8 cellular contexts compared by ENCODE assay signal in the genomic region with DNA sequence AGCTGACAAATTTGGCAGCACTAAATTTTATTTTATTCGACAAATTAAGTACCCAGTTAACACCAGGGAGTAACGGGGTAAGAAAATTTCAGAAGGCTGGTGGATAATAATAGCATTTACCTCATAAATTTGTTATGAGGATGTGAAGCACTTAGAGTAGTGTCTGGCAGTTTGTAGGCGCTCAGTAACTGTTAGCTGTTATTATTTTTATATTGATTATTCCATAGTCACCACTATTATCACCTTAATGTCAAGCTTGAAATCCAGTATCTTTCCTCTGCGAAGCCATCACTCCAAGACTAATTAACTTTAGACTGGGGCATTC. TPM values are rescaled to one million over a fixed set of nuclear protein-coding genes. Genes with fewer than 3 reads are reported as not detected.
DNase-seq lines count a peak whose midpoint lies in the region; ATAC-seq, FAIRE-seq and TF ChIP-seq lines count a peak whose summit lies in the region.

No MANE protein-coding gene starts in this region.

- peak overlapping the region; percentile 93 for H3K4me3 Mint-ChIP-seq in CD8-positive, alpha-beta T cell

- dilution Hi-C loops in keratinocyte (cut with MboI; ENCODE audit: extremely low pct_ligation_motif_present, low sequenced_read_pairs) = no loop called here

- no peak for TF ChIP-seq CTCF in CD8-positive, alpha-beta T cell (IDR thresholded peaks at IDR 0.05)
- TF ChIP-seq CTCF in keratinocyte (optimal IDR thresholded peaks at IDR 0.05 in 1 of 3, IDR thresholded peaks at IDR 0.05 in 1 of 3, conservative IDR thresholded peaks at IDR 0.05 in 1 of 3; ENCODE audit: extremely low read depth in 1 of 3, insufficient read depth in 2 of 3, low read length in 3 of 3) (no peak), tibial artery (IDR thresholded peaks at IDR 0.05) (no peak), GM10266 (IDR thresholded peaks at IDR 0.05; ENCODE audit: control insufficient read depth, insufficient read depth, low read depth, missing control alignments) (no peak)

- CTCF ChIA-PET in CD8-positive, alpha-beta T cell (lab: Charles Lee) = interaction anchor here (0.5 to 3.4 kb wide), 7 partner anchors 9 to 795 kb away, joined by 3 to 29 read pairs (median 4); partner anchors contain the start of gene STK17A

- no peaks in the 10 kb centered on the region for H3K9me3 ChIP-seq in CD8-positive, alpha-beta T cell (ENCODE audit: low read length)
- H3K9me3 ChIP-seq in keratinocyte (ENCODE audit: control insufficient read depth, low read depth, low read length) (no peaks in the 10 kb centered on the region), tibial artery (no peaks in the 10 kb centered on the region)

- peaks cover 38% of the 10 kb centered on the region for H3K4me1 Mint-ChIP-seq in CD8-positive, alpha-beta T cell (ENCODE audit: low read depth)

- peak overlapping the region; percentile 70 for H3K27ac ChIP-seq in CD8-positive, alpha-beta T cell (ENCODE audit: low read depth, low read length)
- H3K27ac ChIP-seq in keratinocyte (ENCODE audit: control insufficient read depth, insufficient read depth, low read length) (peak overlapping the region; percentile 85), tibial artery (peak overlapping the region; percentile 72 to 78)

- peak overlapping the region; percentile 83 for H3K4me2 ChIP-seq in keratinocyte (ENCODE audit: control insufficient read depth, extremely low read depth, insufficient read depth, low read depth, low read length)

- H3K4me1 ChIP-seq in CD8-positive, alpha-beta T cell (ENCODE audit: insufficient read depth, low read length) = peaks cover 31% of the 10 kb centered on the region
- peaks cover 4% of the 10 kb centered on the region for H3K4me1 ChIP-seq in keratinocyte (ENCODE audit: control insufficient read depth, extremely low read depth, insufficient read depth, low read length)
- H3K4me1 ChIP-seq in tibial artery = peaks cover 0 to 20% (median 7%) of the 10 kb centered on the region in 4 donors

- H3K4me3 ChIP-seq in CD8-positive, alpha-beta T cell (ENCODE audit: low read depth, low read length) = peak overlapping the region; percentile 81
- H3K4me3 ChIP-seq in keratinocyte (ENCODE audit: control insufficient read depth in 2 of 3, extremely low read depth in 1 of 3, insufficient read depth in 2 of 3, low read depth in 1 of 3, low read length in 3 of 3) (peak overlapping the region; percentile 58 to 90 (median 84)), tibial artery (peak overlapping the region; percentile 68 to 71)

- no peaks in the 10 kb centered on the region for H3K36me3 ChIP-seq in CD8-positive, alpha-beta T cell (ENCODE audit: insufficient read depth, low read length)
- no peaks in the 10 kb centered on the region for H3K36me3 ChIP-seq in keratinocyte (ENCODE audit: control insufficient read depth in 2 of 2, extremely low read depth in 1 of 2, insufficient read depth in 2 of 2, low read length in 2 of 2)
- no peaks in the 10 kb centered on the region for H3K36me3 ChIP-seq in tibial artery

- H3K27ac Mint-ChIP-seq in CD8-positive, alpha-beta T cell = peak overlapping the region; percentile 90
- H3K27ac Mint-ChIP-seq in activated naive CD4-positive, alpha-beta T cell treated with anti-CD3 and anti-CD28 coated beads, Interleukin-2, amount 50 U/mL, for 72 hours = peak overlapping the region; percentile 81 to 92

- POLR2A ChIA-PET in CD8-positive, alpha-beta T cell (lab: Charles Lee) = interaction anchor here (1.0 to 1.7 kb wide), 7 partner anchors 24 to 798 kb away, joined by 3 to 6 read pairs (median 4); partner anchors contain the start of genes BLVRA, MRPL32, PSMA2 and STK17A

- no peaks in the 10 kb centered on the region for H3K27me3 Mint-ChIP-seq in CD8-positive, alpha-beta T cell (ENCODE audit: low read depth)

- H3K9me1 ChIP-seq in keratinocyte (ENCODE audit: control insufficient read depth, extremely low read depth, insufficient read depth, low read length) = no peaks in the 10 kb centered on the region

- H3K27me3 ChIP-seq in CD8-positive, alpha-beta T cell (ENCODE audit: insufficient read depth, low read length) = no peaks in the 10 kb centered on the region
- no peaks in the 10 kb centered on the region for H3K27me3 ChIP-seq in keratinocyte (ENCODE audit: control insufficient read depth, extremely low read depth, insufficient read depth, low read length)
- no peaks in the 10 kb centered on the region for H3K27me3 ChIP-seq in tibial artery

- intact Hi-C loops in CD8-positive, alpha-beta T cell (cut with DNase I, micrococcal nuclease) = loop anchor here (1.0 to 10.0 kb wide), 10 partner anchors 28 to 1785 kb away; partner anchors contain the start of genes BLVRA (in 2 of the 2), STK17A (in 2 of the 2), UBE2D4 (in 2 of the 2) and MRPL32 (in 1 of the 2)
- intact Hi-C loops in tibial artery (cut with DNase I; ENCODE audit: low total_unique reads) = loop anchor here (5.0 to 10.0 kb wide), 2 partner anchors 107 to 195 kb away; partner anchors contain the start of gene UBE2D4

- no peak for ATAC-seq in CD8-positive, alpha-beta T cell
- ATAC-seq in HG02840 (IDR thresholded peaks at IDR 0.05; ENCODE audit: low FRiP score, unreplicated experiment) = peak; percentile 4
- ATAC-seq in activated naive CD4-positive, alpha-beta T cell treated with anti-CD3 and anti-CD28 coated beads, Interleukin-2, amount 50 U/mL, for 72 hours = no peak

- peak overlapping the region; percentile 91 for H3K9ac ChIP-seq in keratinocyte (ENCODE audit: control insufficient read depth, extremely low read depth, insufficient read depth, low read length)

- no peak for FAIRE-seq in keratinocyte (lab: Jason Lieb, UNC)

- H4K20me1 ChIP-seq in keratinocyte (ENCODE audit: control insufficient read depth, extremely low read depth, insufficient read depth, low read length) = no peaks in the 10 kb centered on the region

- peaks cover 41% of the 10 kb centered on the region for H3K79me2 ChIP-seq in keratinocyte (ENCODE audit: control insufficient read depth, insufficient read depth, low read length)

- no peaks in the 10 kb centered on the region for H3K9me3 Mint-ChIP-seq in CD8-positive, alpha-beta T cell
- no peaks in the 10 kb centered on the region for H3K9me3 Mint-ChIP-seq in activated naive CD4-positive, alpha-beta T cell treated with anti-CD3 and anti-CD28 coated beads, Interleukin-2, amount 50 U/mL, for 72 hours

- no peak for DNase-seq in CD8-positive, alpha-beta T cell
- no peak for DNase-seq in activated naive CD4-positive, alpha-beta T cell treated with anti-CD3 and anti-CD28 coated beads, Interleukin-2, amount 50 U/mL, for 72 hours (ENCODE audit: low spot score in 2 of 2)
- no peak for DNase-seq in keratinocyte (ENCODE audit: low read depth, low spot score)
- DNase-seq in tibial artery = no peak
- no peak for DNase-seq in GM10266 (ENCODE audit: extremely low spot score)
- no peak for DNase-seq in activated gamma-delta T cell treated with Interleukin-2 at 50 U/mL for 16 hours
- no peak for DNase-seq in DMS 273 (lab: John Stamatoyannopoulos, UW; ENCODE audit: unreplicated experiment)

- H2AFZ ChIP-seq in keratinocyte (ENCODE audit: control insufficient read depth, low read length) = peak overlapping the region; percentile 94

- H3K36me3 Mint-ChIP-seq in CD8-positive, alpha-beta T cell = peaks cover 7% of the 10 kb centered on the region
- H3K36me3 Mint-ChIP-seq in activated naive CD4-positive, alpha-beta T cell treated with anti-CD3 and anti-CD28 coated beads, Interleukin-2, amount 50 U/mL, for 72 hours = peaks cover 15 to 16% of the 10 kb centered on the region in 2 donors

RNA-seq across cellular contexts. Expression of gene COA1, which starts 0.6 kb away (rescaled TPM):
- total RNA-seq in CD8-positive, alpha-beta T cell = 10 to 100 TPM; 95.8 to 96.7 TPM
- 10 to 100 TPM; 31.9 to 72.4 TPM for total RNA-seq in activated naive CD4-positive, alpha-beta T cell treated with anti-CD3 and anti-CD28 coated beads, Interleukin-2, amount 50 U/mL, for 72 hours
- polyA plus RNA-seq in keratinocyte = 24.6 to 32.2 TPM (median 26.6 TPM) in 3 replicates
- 11.1 TPM for polyA plus RNA-seq in keratinocyte (2011; ENCODE audit: low read depth)
- polyA plus RNA-seq in keratinocyte (2011; cell fraction: cytosol; rRNA removed) = 18.9 and 21.6 TPM in 2 replicates
- polyA plus RNA-seq in keratinocyte (2011; cell fraction: nucleus; rRNA removed) = 27.1 and 29.8 TPM in 2 replicates
- polyA plus RNA-seq in keratinocyte (2012; ENCODE audit: low replicate concordance) = 36.7 and 42.2 TPM in 2 replicates
- polyA minus RNA-seq in keratinocyte = 12.6 to 45.9 TPM (median 34.2 TPM) in 3 replicates
- 13.8 TPM for polyA minus RNA-seq in keratinocyte (2011; cell fraction: cytosol; rRNA and poly(A)+ RNA removed)
- 32.8 and 46.3 TPM in 2 replicates for polyA minus RNA-seq in keratinocyte (2011; cell fraction: nucleus; rRNA and poly(A)+ RNA removed)

RNA-seq across cellular contexts. Expression of gene BLVRA, which starts 28.6 kb away (rescaled TPM):
- 10 to 100 TPM; 12.8 to 14.6 TPM for total RNA-seq in CD8-positive, alpha-beta T cell
- total RNA-seq in activated naive CD4-positive, alpha-beta T cell treated with anti-CD3 and anti-CD28 coated beads, Interleukin-2, amount 50 U/mL, for 72 hours = 10 to 100 TPM; 28.3 to 29.6 TPM
- 34.8 to 59.3 TPM (median 49.6 TPM) in 3 replicates for polyA plus RNA-seq in keratinocyte
- polyA plus RNA-seq in keratinocyte (2011; ENCODE audit: low read depth) = 12.2 TPM
- polyA plus RNA-seq in keratinocyte (2011; cell fraction: cytosol; rRNA removed) = 42.6 and 53.8 TPM in 2 replicates
- 28.3 and 30.6 TPM in 2 replicates for polyA plus RNA-seq in keratinocyte (2011; cell fraction: nucleus; rRNA removed)
- polyA plus RNA-seq in keratinocyte (2012; ENCODE audit: low replicate concordance) = 24.3 and 62.5 TPM in 2 replicates
- polyA minus RNA-seq in keratinocyte = 20.2 to 27.9 TPM (median 23.3 TPM) in 3 replicates
- polyA minus RNA-seq in keratinocyte (2011; cell fraction: cytosol; rRNA and poly(A)+ RNA removed) = 21.7 TPM
- 5.5 and 8.2 TPM in 2 replicates for polyA minus RNA-seq in keratinocyte (2011; cell fraction: nucleus; rRNA and poly(A)+ RNA removed)
